ENCODE assay signal across 8 cellular contexts in genomic region chr11:42770444-42771065, GRCh38.
DNase-seq lines count a peak whose midpoint lies in the region; ATAC-seq, FAIRE-seq and TF ChIP-seq lines count a peak whose summit lies in the region.

No MANE protein-coding gene starts in this region.

- no peak overlapping the region for H3K27ac ChIP-seq in A549

- no peaks in the 10 kb centered on the region for H3K4me1 ChIP-seq in A549

- FAIRE-seq in A549 (lab: Jason Lieb, UNC): no peak

- POLR2A ChIA-PET in A549 (lab: Yijun Ruan, JAX): no interaction called here

- CTCF ChIA-PET in A549 (lab: Yijun Ruan, JAX): interaction anchor here (1.8 kb wide), 1 partner anchor 512 kb away, joined by 9 read pairs; no protein-coding TSS in a partner anchor

- TF ChIP-seq POLR2A in A549 (IDR thresholded peaks at IDR 0.05; ENCODE audit: low read length): no peak

- no peak overlapping the region for H3K4me2 ChIP-seq in A549

- ATAC-seq in A549: 0 out of 6 replicates have a peak, but pooled peaks of 1 of the 2 experiments have one; percentile 52
- ATAC-seq in HG03378 (IDR thresholded peaks at IDR 0.05; ENCODE audit: unreplicated experiment): peak; percentile 75

- peak in 1 of 2 experiments; percentile 29; a peak in 2 of 5 replicates for TF ChIP-seq RAD21 in A549 (conservative IDR thresholded peaks at IDR 0.05 in 1 of 2, IDR thresholded peaks at IDR 0.05 in 1 of 2)

- TF ChIP-seq CTCF in A549 (IDR thresholded peaks at IDR 0.05) (0 out of 3 replicates have a peak, but pooled peaks have one; percentile 26), GM12873 (IDR thresholded peaks at IDR 0.05; ENCODE audit: insufficient read depth, low read depth, low read length, missing control alignments) (peak; percentile 72)

- DNase-seq in A549 (ENCODE audit: low read depth in 1 of 2, low spot score in 1 of 2) (peak in 1 of 2 experiments; percentile 28), SW480 (ENCODE audit: low spot score) (peak; percentile 12), left kidney (ENCODE audit: low read depth, low spot score) (peak; percentile 69), cortex of kidney (lab: John Stamatoyannopoulos, UW) (no peak), GDM1 (lab: John Stamatoyannopoulos, UW) (no peak)
- DNase-seq in stimulated activated CD4-positive, alpha-beta T cell treated with anti-CD3 and anti-CD28 coated beads, Interleukin-12 subunit alpha, Interleukin-12 subunit beta, amount 100 ng/mL, for 4 hours: no peak

- H3K9me3 ChIP-seq in A549: no peaks in the 10 kb centered on the region

- no peak overlapping the region for H3K4me3 ChIP-seq in A549

- WGBS in A549 (ENCODE audit: missing lambda C conversion rate): 0% methylated on average over 1 of the region's 1 CpG

- TF ChIP-seq EP300 in A549 (IDR thresholded peaks at IDR 0.05): no peak

TF ChIP-seq in A549, 52 proteins besides CTCF, POLR2A, EP300 and RAD21:
- TF ChIP-seq E2F6 (IDR thresholded peaks at IDR 0.05; ENCODE audit: borderline replicate concordance, low read depth): no peak
- no peak for TF ChIP-seq HES2 (IDR thresholded peaks at IDR 0.05)
- TF ChIP-seq FOXS1 (CRISPR knock-in tag; IDR thresholded peaks at IDR 0.05): no peak
- no peak for TF ChIP-seq PHF8 (IDR thresholded peaks at IDR 0.05; ENCODE audit: borderline replicate concordance, low read depth)
- TF ChIP-seq SMC3 (IDR thresholded peaks at IDR 0.05): 0 out of 3 replicates have a peak, but pooled peaks have one; percentile 14
- TF ChIP-seq NPAS2 (CRISPR knock-in tag; IDR thresholded peaks at IDR 0.05; ENCODE audit: borderline replicate concordance): no peak
- no peak for TF ChIP-seq POLR2AphosphoS2 (conservative IDR thresholded peaks at IDR 0.05; ENCODE audit: low read length)

Comparison
In these comparisons a context has a peak if more than half of its experiments do, and no peak if none do; other contexts are left out.
1. DNase-seq: peak in SW480 (single experiment) and left kidney (single experiment); none in cortex of kidney (single experiment), GDM1 (single experiment) and stimulated activated CD4-positive, alpha-beta T cell treated with anti-CD3 and anti-CD28 coated beads, Interleukin-12 subunit alpha, Interleukin-12 subunit beta, amount 100 ng/mL, for 4 hours (single experiment).